In the genomic region with DNA sequence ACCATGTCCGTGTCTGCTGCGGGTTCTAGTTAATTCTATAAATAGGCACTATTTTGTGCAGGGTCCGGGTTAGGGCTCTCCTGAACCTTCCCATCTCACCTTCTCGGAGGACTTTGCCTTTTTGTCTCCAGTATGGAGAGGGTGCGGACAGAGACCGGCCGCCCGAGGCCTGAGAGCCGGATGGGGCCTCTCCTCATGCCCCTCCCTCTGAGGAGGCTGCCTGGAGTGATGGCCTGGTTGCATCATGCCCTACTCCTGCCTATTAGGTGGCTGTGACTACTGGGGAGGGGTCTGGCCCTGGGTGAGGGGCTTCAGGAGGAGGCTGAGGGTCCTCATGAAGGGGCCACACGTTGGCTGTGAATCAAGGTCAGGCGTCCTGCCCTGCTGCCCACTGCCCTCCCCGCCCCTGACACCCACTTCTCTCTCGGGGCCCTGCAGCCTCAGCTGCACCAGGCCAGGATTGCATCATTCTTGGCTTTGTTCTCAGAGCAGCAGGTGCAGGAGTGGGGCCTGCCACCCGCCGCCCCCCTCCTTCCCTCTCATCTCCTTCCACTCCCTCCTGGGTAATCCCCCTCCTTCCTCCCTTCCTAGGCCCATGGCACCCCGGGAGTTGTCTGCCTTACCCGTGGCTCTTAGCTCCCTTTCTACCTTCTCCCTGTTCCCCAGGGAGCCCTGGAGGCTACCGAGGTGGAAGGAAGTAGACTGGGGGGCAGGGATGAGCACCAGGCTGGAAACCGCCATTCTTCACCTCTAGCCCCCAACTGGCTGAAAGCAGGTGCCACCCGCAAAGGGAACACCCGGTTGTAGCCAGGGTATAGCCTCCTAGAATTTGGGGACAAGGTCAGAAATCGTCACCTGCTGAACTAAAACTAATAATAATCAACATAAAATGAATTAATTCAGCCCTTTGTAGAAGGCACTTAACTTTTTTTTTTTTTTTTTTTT, we compare ENCODE assay signal across 8 cellular contexts. TPM values are rescaled to one million over a fixed set of nuclear protein-coding genes. Genes with fewer than 3 reads are reported as not detected.
DNase-seq lines count a peak whose midpoint lies in the region; ATAC-seq and TF ChIP-seq lines count a peak whose summit lies in the region.

No MANE protein-coding gene starts in this region.

- H3K9me3 ChIP-seq in heart left ventricle (no peaks in the 10 kb centered on the region), right atrium auricular region (no peaks in the 10 kb centered on the region), skeletal muscle tissue (ENCODE audit: control insufficient read depth in 3 of 3, low read length in 3 of 3) (no peaks in the 10 kb centered on the region)

- H3K9ac ChIP-seq in skeletal muscle tissue (ENCODE audit: low read depth in 1 of 3, low read length in 3 of 3), result peak overlapping the region; percentile 20 to 73 (median 65)

- DNase-seq in heart left ventricle (peak in 1 of 5 donors; percentile 35), right atrium auricular region (ENCODE audit: low spot score) (no peak), NCI-H146 (lab: John Stamatoyannopoulos, UW) (peak; percentile 95), SKM-1 (lab: John Stamatoyannopoulos, UW; ENCODE audit: unreplicated experiment) (peak; percentile 37), fibroblast of mammary gland (ENCODE audit: low read depth) (peak; percentile 28), GM10266 (ENCODE audit: extremely low spot score) (no peak)
- no peak for DNase-seq in effector CD8-positive, alpha-beta T cell (lab: John Stamatoyannopoulos, UW)

- TF ChIP-seq POLR2A in heart left ventricle (IDR thresholded peaks at IDR 0.05), result no peak

- TF ChIP-seq CTCF in heart left ventricle (IDR thresholded peaks at IDR 0.05) (no peak), right atrium auricular region (IDR thresholded peaks at IDR 0.05) (no peak), fibroblast of mammary gland (conservative IDR thresholded peaks at IDR 0.05; ENCODE audit: control insufficient read depth, insufficient read depth, low read depth, low read length) (no peak), GM10266 (IDR thresholded peaks at IDR 0.05; ENCODE audit: control insufficient read depth, insufficient read depth, low read depth, missing control alignments) (no peak)

- H3K27ac ChIP-seq in heart left ventricle, result no peak overlapping the region
- no peak overlapping the region for H3K27ac ChIP-seq in right atrium auricular region
- H3K27ac ChIP-seq in skeletal muscle tissue (ENCODE audit: low read depth, low read length), result peak overlapping the region; percentile 13

- H3K27me3 ChIP-seq in heart left ventricle, result peaks cover 0 to 31% (median 19%) of the 10 kb centered on the region in 9 donors
- H3K27me3 ChIP-seq in right atrium auricular region, result no peaks in the 10 kb centered on the region
- H3K27me3 ChIP-seq in skeletal muscle tissue (ENCODE audit: control insufficient read depth in 3 of 3, insufficient read depth in 3 of 3, low read length in 3 of 3), result peaks cover 18 to 21% (median 19%) of the 10 kb centered on the region in 3 donors

- peak in 3 of 4 donors; percentile 25 to 65 (median 33) for ATAC-seq in heart left ventricle

- H3K4me1 ChIP-seq in heart left ventricle, result peaks cover 0 to 33% (median 12%) of the 10 kb centered on the region in 12 donors
- peaks cover 0 to 40% of the 10 kb centered on the region in 2 donors for H3K4me1 ChIP-seq in right atrium auricular region
- H3K4me1 ChIP-seq in skeletal muscle tissue (ENCODE audit: control insufficient read depth in 3 of 3, insufficient read depth in 3 of 3, low read length in 3 of 3), result peaks cover 14 to 28% (median 27%) of the 10 kb centered on the region in 3 donors

- 34 to 44% (median 38%) methylated on average over 17 to 22 of the region's 22 CpGs for WGBS in heart left ventricle, 4 donors

- H3K4me3 ChIP-seq in heart left ventricle (peak overlapping the region in 2 of 12 donors; percentile 4 to 13), right atrium auricular region (peak overlapping the region in 1 of 2 donors; percentile 24), fibroblast of mammary gland (ENCODE audit: control insufficient read depth, low read depth, low read length) (peak overlapping the region; percentile 38), skeletal muscle tissue (ENCODE audit: low read length in 3 of 3) (peak overlapping the region in 2 of 3 donors; percentile 60 to 63)

- intact Hi-C loops in heart left ventricle (cut with DNase I), result loop anchor here in 6 of 10 donors (1.0 to 2.0 kb wide), 2 partner anchors 66 to 67 kb away; no protein-coding TSS in a partner anchor

- no peaks in the 10 kb centered on the region for H3K36me3 ChIP-seq in heart left ventricle
- H3K36me3 ChIP-seq in right atrium auricular region, result no peaks in the 10 kb centered on the region
- no peaks in the 10 kb centered on the region for H3K36me3 ChIP-seq in skeletal muscle tissue (ENCODE audit: control insufficient read depth in 3 of 3, insufficient read depth in 3 of 3, low read length in 3 of 3)

RNA-seq across cellular contexts. Expression of a gene that starts 12.7 kb away (rescaled TPM):
- total RNA-seq in heart left ventricle (10 to 100 TPM; 28.0 to 72.3 (median 66.3) TPM), right atrium auricular region (10 to 100 TPM; 59.9 to 95.6 TPM), skeletal muscle tissue (25.6 TPM)
- 10 to 100 TPM; 34.4 to 73.1 TPM for polyA plus RNA-seq in heart left ventricle

Comparison
In these comparisons a context has a peak if more than half of its experiments do, and no peak if none do; other contexts are left out.
1. DNase-seq: peak in NCI-H146 (single experiment), SKM-1 (single experiment) and fibroblast of mammary gland (single experiment); none in right atrium auricular region (single experiment), GM10266 (single experiment) and effector CD8-positive, alpha-beta T cell (single experiment).